In the genomic region with DNA sequence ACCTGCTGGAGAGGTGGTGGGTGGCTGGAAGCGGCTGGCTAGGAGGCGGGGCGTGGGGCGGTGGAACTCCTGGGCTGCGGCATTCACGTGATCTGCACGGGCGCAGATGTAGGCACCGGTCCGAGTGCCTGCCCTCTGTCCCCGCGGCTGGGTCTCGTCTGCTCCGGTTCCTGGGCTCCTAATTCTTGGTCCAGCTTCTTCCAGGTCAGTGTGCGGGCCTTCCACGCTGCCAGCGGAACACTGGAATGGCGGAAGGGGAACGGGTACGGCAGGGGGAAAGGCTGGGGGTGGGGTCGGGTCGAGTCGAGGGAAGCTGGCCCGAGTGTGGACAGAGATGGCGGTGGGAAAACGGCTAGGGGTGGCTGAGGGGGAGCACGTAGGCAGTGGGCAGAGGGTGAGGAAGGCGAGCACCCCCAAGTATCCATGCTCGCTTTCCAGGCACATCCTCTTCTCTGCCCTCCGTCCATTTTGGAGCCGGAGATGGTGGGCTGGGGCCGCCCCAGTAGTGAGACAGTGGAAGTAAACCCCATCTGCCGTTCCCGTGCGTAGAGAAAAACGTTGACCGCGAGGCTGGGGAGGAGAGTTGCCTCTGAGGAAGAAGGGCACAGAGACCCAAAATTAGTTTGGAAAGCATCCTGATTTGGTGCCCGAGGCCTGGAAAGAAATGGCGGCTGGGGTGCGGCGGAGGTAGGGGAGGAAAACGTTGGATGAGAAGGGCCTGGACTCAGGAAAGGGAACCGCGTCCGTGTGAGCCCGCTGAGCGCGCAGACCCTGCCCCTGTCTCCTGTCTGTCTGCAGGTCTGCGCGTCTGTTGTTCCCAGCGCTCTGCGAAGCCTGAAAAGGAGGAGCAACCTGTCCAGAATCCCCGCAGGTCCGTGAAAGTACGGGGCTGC, we compare ENCODE assay signal across 8 cellular contexts. TPM values are rescaled to one million over a fixed set of nuclear protein-coding genes. Genes with fewer than 3 reads are reported as not detected.
DNase-seq lines count a peak whose midpoint lies in the region; ATAC-seq and TF ChIP-seq lines count a peak whose summit lies in the region.

TSS of gene TCEAL4 (plus strand) at position 95 of the 893 bp plus-strand sequence. CDS start 1,161 bp downstream, outside the sequence.

- no peaks in the 10 kb centered on the region for H3K27me3 ChIP-seq in stomach

- peak within 1 kb of the TSS; percentile 81 to 87 (median 84) for H3K27ac ChIP-seq in stomach

- no peak for TF ChIP-seq CTCF in epithelial cell of proximal tubule (conservative IDR thresholded peaks at IDR 0.05; ENCODE audit: low read depth, low read length)
- TF ChIP-seq CTCF in stomach (IDR thresholded peaks at IDR 0.05), result no peak

- no peaks in the 10 kb centered on the region for H3K9me3 Mint-ChIP-seq in activated CD8-positive, alpha-beta T cell treated with anti-CD3 and anti-CD28 coated beads, Interleukin-2, amount 10 ng/mL, durations not matched to agents 7 days and 5 days (ENCODE audit: insufficient read depth)

- peaks cover 0 to 15% (median 6%) of the 10 kb centered on the region in 4 donors for H3K9me3 ChIP-seq in stomach

- intact Hi-C loops in stomach (cut with DNase I; ENCODE audit: low total_unique reads), result no loop called here

- H3K4me1 ChIP-seq in stomach, result peaks cover 0 to 16% (median 6%) of the 10 kb centered on the region in 4 donors

- CTCF ChIA-PET in activated CD8-positive, alpha-beta T cell treated with anti-CD3 and anti-CD28 coated beads, Interleukin-2, amount 10 ng/mL, durations not matched to agents 7 days and 5 days (lab: Charles Lee), result no interaction called here

- peak within 1 kb of the TSS; percentile 43 for H3K27ac Mint-ChIP-seq in activated CD8-positive, alpha-beta T cell treated with anti-CD3 and anti-CD28 coated beads, Interleukin-2, amount 10 ng/mL, durations not matched to agents 7 days and 5 days

- no peak for TF ChIP-seq EP300 in stomach (IDR thresholded peaks at IDR 0.05)

- peak within 1 kb of the TSS; percentile 81 for H3K4me3 ChIP-seq in epithelial cell of proximal tubule (ENCODE audit: low read depth, low read length)
- H3K4me3 ChIP-seq in stomach, result peak within 1 kb of the TSS; percentile 55 to 75 (median 68)

- POLR2A ChIA-PET in activated CD8-positive, alpha-beta T cell treated with anti-CD3 and anti-CD28 coated beads, Interleukin-2, amount 10 ng/mL, durations not matched to agents 7 days and 5 days (lab: Charles Lee), result no interaction called here

- no peaks in the 10 kb centered on the region for H3K36me3 Mint-ChIP-seq in activated CD8-positive, alpha-beta T cell treated with anti-CD3 and anti-CD28 coated beads, Interleukin-2, amount 10 ng/mL, durations not matched to agents 7 days and 5 days (ENCODE audit: low read depth)

- WGBS in stomach, 5 donors, result 1 to 35% (median 5%) methylated on average over 39 to 56 of the region's 56 CpGs

- H3K36me3 ChIP-seq in stomach, result no peaks in the 10 kb centered on the region

- TF ChIP-seq POLR2A in stomach (IDR thresholded peaks at IDR 0.05), result no peak

- DNase-seq in NCI-H187 (lab: John Stamatoyannopoulos, UW) (peak; percentile 16 to 23), NCI-H187 treated with DMSO at 0.1 percent for 48 hours (lab: John Stamatoyannopoulos, UW) (no peak), NCI-H2107 (lab: John Stamatoyannopoulos, UW) (peak; percentile 42), epithelial cell of proximal tubule (ENCODE audit: low read depth) (no peak), middle frontal gyrus (ENCODE audit: extremely low spot score, low spot score) (peak; percentile 32), stomach (peak; percentile 63)
- DNase-seq in activated CD8-positive, alpha-beta T cell treated with anti-CD3 and anti-CD28 coated beads, Interleukin-2, amount 10 ng/mL, durations not matched to agents 7 days and 5 days, result peak; percentile 33

- ATAC-seq in HG02642 (IDR thresholded peaks at IDR 0.05; ENCODE audit: poor library complexity, unreplicated experiment), result peak; percentile 91
- ATAC-seq in activated CD8-positive, alpha-beta T cell treated with anti-CD3 and anti-CD28 coated beads, Interleukin-2, amount 10 ng/mL, durations not matched to agents 7 days and 5 days, result peak; percentile 93

- peak within 1 kb of the TSS; percentile 76 for H3K4me3 Mint-ChIP-seq in activated CD8-positive, alpha-beta T cell treated with anti-CD3 and anti-CD28 coated beads, Interleukin-2, amount 10 ng/mL, durations not matched to agents 7 days and 5 days

- H3K4me1 Mint-ChIP-seq in activated CD8-positive, alpha-beta T cell treated with anti-CD3 and anti-CD28 coated beads, Interleukin-2, amount 10 ng/mL, durations not matched to agents 7 days and 5 days (ENCODE audit: low read depth), result peaks cover 4% of the 10 kb centered on the region

- H3K27me3 Mint-ChIP-seq in activated CD8-positive, alpha-beta T cell treated with anti-CD3 and anti-CD28 coated beads, Interleukin-2, amount 10 ng/mL, durations not matched to agents 7 days and 5 days (ENCODE audit: low read depth), result peaks cover 6% of the 10 kb centered on the region

RNA-seq across cellular contexts. Expression of gene TCEAL4, which starts in this region (rescaled TPM):
- total RNA-seq in activated CD8-positive, alpha-beta T cell treated with anti-CD3 and anti-CD28 coated beads, Interleukin-2, amount 10 ng/mL, durations not matched to agents 7 days and 5 days, result 1 to 10 TPM; 4.0 TPM
- total RNA-seq in epithelial cell of proximal tubule (36.5 and 39.4 TPM in 2 replicates), stomach (100 to 1,000 TPM in 2 of 5 donors, 10 to 100 TPM in 2, 1 to 10 TPM in 1; 5.8 to 247 (median 59.8) TPM)
- polyA plus RNA-seq in stomach, result 100 to 1,000 TPM; 174 to 247 (median 186) TPM

Comparison
In these comparisons a context has a peak if more than half of its experiments do, and no peak if none do; other contexts are left out.
1. DNase-seq: peak in NCI-H187 (2 of 2), NCI-H2107 (single experiment), activated CD8-positive, alpha-beta T cell treated with anti-CD3 and anti-CD28 coated beads, Interleukin-2, amount 10 ng/mL, durations not matched to agents 7 days and 5 days (single experiment), middle frontal gyrus (single experiment) and stomach (single experiment); none in NCI-H187 treated with DMSO at 0.1 percent for 48 hours (single experiment) and epithelial cell of proximal tubule (single experiment).